Comparison of ENCODE assay signal across 8 cellular contexts in the genomic region with DNA sequence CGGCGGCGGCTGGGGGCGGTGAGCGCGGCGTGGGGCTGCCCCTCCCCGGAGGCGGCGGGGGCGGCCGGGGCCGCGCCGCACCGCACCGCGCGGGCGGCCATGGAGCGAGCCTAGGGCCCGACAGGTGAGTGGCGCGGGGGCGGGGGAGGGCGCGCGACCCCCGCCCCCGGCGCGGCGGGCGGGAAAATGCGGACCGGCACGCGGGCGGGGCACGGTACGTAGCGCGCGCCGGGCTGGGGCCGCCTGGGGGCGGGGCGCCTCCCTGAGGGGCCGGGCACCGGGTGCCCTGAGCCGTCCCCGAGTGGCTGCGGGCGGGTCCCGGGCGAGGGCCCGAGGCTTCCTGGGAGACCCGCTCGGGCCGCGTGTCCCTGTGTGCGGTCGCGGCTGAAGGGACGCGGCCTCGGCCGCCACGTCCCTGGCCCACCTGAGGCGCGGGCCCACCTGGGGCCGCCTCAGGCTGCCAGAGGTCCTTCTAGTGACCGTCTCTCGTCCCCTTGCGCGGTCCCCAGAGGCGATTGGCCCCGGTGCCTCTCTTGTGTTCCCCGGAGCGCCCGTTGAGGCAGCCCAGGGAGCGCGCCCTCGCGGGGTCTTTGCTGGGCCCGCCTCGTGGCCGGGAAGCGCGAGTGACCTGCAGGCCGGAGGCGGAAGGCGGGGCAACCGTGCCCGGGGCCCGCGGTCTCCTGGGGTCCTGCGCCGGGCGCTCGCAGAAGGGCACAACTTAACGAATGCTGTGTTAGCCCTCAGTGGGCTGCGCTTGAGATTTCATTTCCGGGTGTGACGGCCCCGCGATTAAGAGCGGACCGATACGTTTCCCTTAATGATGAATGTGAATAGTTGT. TPM values are rescaled to one million over a fixed set of nuclear protein-coding genes. Genes with fewer than 3 reads are reported as not detected.
A peak's percentile ranks its signal among the peaks of the same experiment; 100 is the strongest.
DNase-seq lines count a peak whose midpoint lies in the region; ATAC-seq, FAIRE-seq and TF ChIP-seq lines count a peak whose summit lies in the region.

No MANE protein-coding gene starts in this region.

- 0% methylated on average over 38 of the region's 110 CpGs; no CpG with 5 or more reads in 1 of the 2 experiments for WGBS in H1 (ENCODE audit: extremely low coverage in 1 of 2, insufficient coverage in 1 of 2, insufficient read length in 1 of 2, insufficient replicate concordance in 2 of 2, low coverage in 1 of 2, low lambda C conversion rate in 2 of 2, missing lambda C conversion rate in 1 of 2), 2 experiments

- TF ChIP-seq POLR2A in H1 (IDR thresholded peaks at IDR 0.05; ENCODE audit: control extremely low read depth in 1 of 2, low read depth in 2 of 2, low read length in 2 of 2), result peak; percentile 54 to 83

- H3K23me2 ChIP-seq in H1 (ENCODE audit: low read depth, low read length), result peaks cover 4% of the 10 kb centered on the region; the same call in 1 of the 2 replicates

- H3K4me2 ChIP-seq in H1 (ENCODE audit: insufficient read depth in 1 of 2, low read depth in 2 of 2, low read length in 2 of 2), result peak overlapping the region; percentile 82 to 85

- no peak for FAIRE-seq in H1 (lab: Jason Lieb, UNC)

- peaks cover 0 to 5% of the 10 kb centered on the region in 2 experiments for H4K20me1 ChIP-seq in H1 (replicated peaks in 1 of 2; ENCODE audit: control insufficient read depth in 1 of 2, insufficient read depth in 2 of 2, low read length in 2 of 2)

- H3K4me3 Mint-ChIP-seq in CD4-positive, CD25-positive, alpha-beta regulatory T cell, result peak overlapping the region; percentile 87 to 95 (median 90)

- H3K27me3 Mint-ChIP-seq in CD4-positive, CD25-positive, alpha-beta regulatory T cell, result no peaks in the 10 kb centered on the region

- H3K56ac ChIP-seq in H1 (replicated peaks; ENCODE audit: insufficient read length, low read depth, low read length), result peak overlapping the region; percentile 88

- peaks cover 30% of the 10 kb centered on the region for H3K4me1 ChIP-seq in CD4-positive, CD25-positive, alpha-beta regulatory T cell (ENCODE audit: control insufficient read depth, insufficient read depth, low read length, poor library complexity, severe bottlenecking)
- H3K4me1 ChIP-seq in H1 (replicated peaks in 1 of 4; ENCODE audit: control insufficient read depth in 3 of 4, insufficient read depth in 4 of 4, low read length in 3 of 4), result peaks cover 0 to 12% (median 6%) of the 10 kb centered on the region in 4 experiments; a peak in 3 of 7 replicates

- no peaks in the 10 kb centered on the region for H3K9me3 Mint-ChIP-seq in CD4-positive, CD25-positive, alpha-beta regulatory T cell

- H2BK5ac ChIP-seq in H1 (ENCODE audit: low read depth, low read length), result peak overlapping the region; percentile 76; the same call in 1 of the 2 replicates

- peak overlapping the region; percentile 84 for H3K4me3 ChIP-seq in CD4-positive, CD25-positive, alpha-beta regulatory T cell (ENCODE audit: low read depth, low read length)
- peak overlapping the region; percentile 74 to 98 (median 86) for H3K4me3 ChIP-seq in H1 (ENCODE audit: extremely low read depth in 1 of 4, insufficient read depth in 2 of 4, low read depth in 3 of 4, low read length in 4 of 4)

- peaks cover 33 to 54% (median 45%) of the 10 kb centered on the region in 4 donors for H3K4me1 Mint-ChIP-seq in CD4-positive, CD25-positive, alpha-beta regulatory T cell

- H3K79me2 ChIP-seq in H1 (ENCODE audit: control insufficient read depth in 1 of 2, insufficient read depth in 2 of 2, low read length in 2 of 2), result peaks cover 0 to 43% of the 10 kb centered on the region in 2 experiments; a peak in 2 of 4 replicates

- H2BK15ac ChIP-seq in H1 (ENCODE audit: low read length), result no peak overlapping the region

- H2AK5ac ChIP-seq in H1 (ENCODE audit: low read depth, low read length), result no peak overlapping the region

- peak overlapping the region; percentile 86 for H4K5ac ChIP-seq in H1 (ENCODE audit: insufficient read length, low read depth, low read length)

- peaks cover 3% of the 10 kb centered on the region for H3K27me3 ChIP-seq in CD4-positive, CD25-positive, alpha-beta regulatory T cell (ENCODE audit: control insufficient read depth, insufficient read depth, low read length)
- H3K27me3 ChIP-seq in H1 (replicated peaks in 1 of 4; ENCODE audit: control insufficient read depth in 3 of 4, extremely low read depth in 1 of 4, insufficient read depth in 3 of 4, low read length in 3 of 4), result no peaks in the 10 kb centered on the region

- H2AFZ ChIP-seq in H1 (ENCODE audit: low read length), result peak overlapping the region; percentile 55; the same call in 1 of the 2 replicates

- H3K27ac Mint-ChIP-seq in CD4-positive, CD25-positive, alpha-beta regulatory T cell, result peak overlapping the region; percentile 50 to 92 (median 72)

- no peak for TF ChIP-seq RAD21 in H1 (IDR thresholded peaks at IDR 0.05 in 1 of 2, conservative IDR thresholded peaks at IDR 0.05 in 1 of 2; ENCODE audit: low read depth in 2 of 2, low read length in 2 of 2)

- H3K14ac ChIP-seq in H1 (ENCODE audit: insufficient read length), result no peak overlapping the region

- H3K9ac ChIP-seq in H1 (replicated peaks in 1 of 4; ENCODE audit: extremely low read depth in 1 of 4, low read depth in 3 of 4, low read length in 3 of 4), result peak overlapping the region; percentile 58 to 88 (median 76)

- H2BK20ac ChIP-seq in H1 (ENCODE audit: low read length), result no peak overlapping the region

- no peak overlapping the region for H2BK120ac ChIP-seq in H1 (replicated peaks; ENCODE audit: low read depth, low read length)

- H3K4ac ChIP-seq in H1 (replicated peaks; ENCODE audit: insufficient read length, low read depth, low read length), result peak overlapping the region; percentile 36

- peak overlapping the region; percentile 32 for H4K91ac ChIP-seq in H1 (replicated peaks; ENCODE audit: insufficient read length, low read length)

- 0 out of 2 replicates have a peak overlapping the region, but pooled peaks have one; percentile 19 for H3K18ac ChIP-seq in H1 (ENCODE audit: extremely low read depth, low read length)

- no peaks in the 10 kb centered on the region for H3K36me3 ChIP-seq in CD4-positive, CD25-positive, alpha-beta regulatory T cell (ENCODE audit: control insufficient read depth, insufficient read depth, low read length)
- H3K36me3 ChIP-seq in H1 (ENCODE audit: control insufficient read depth in 2 of 4, insufficient read depth in 4 of 4, low read length in 3 of 4), result no peaks in the 10 kb centered on the region

- no peaks in the 10 kb centered on the region for H3K79me1 ChIP-seq in H1 (ENCODE audit: low read depth, low read length)

- no peaks in the 10 kb centered on the region for H3K9me3 ChIP-seq in CD4-positive, CD25-positive, alpha-beta regulatory T cell (ENCODE audit: control insufficient read depth in 2 of 2, low read length in 2 of 2)
- no peaks in the 10 kb centered on the region for H3K9me3 ChIP-seq in H1 (ENCODE audit: insufficient read depth in 2 of 2, low read depth in 1 of 2, low read length in 1 of 2)

- peak overlapping the region; percentile 82 for H4K8ac ChIP-seq in H1 (ENCODE audit: extremely low read depth, insufficient read depth, low read length)

- no peak for TF ChIP-seq EP300 in H1 (IDR thresholded peaks at IDR 0.05; ENCODE audit: borderline replicate concordance in 1 of 2, low read depth in 2 of 2, low read length in 2 of 2)

- DNase-seq in CD4-positive, CD25-positive, alpha-beta regulatory T cell, result peak; percentile 69 to 80 (median 75)
- DNase-seq in NCI-H82 (lab: John Stamatoyannopoulos, UW), result peak; percentile 94
- peak; percentile 41 to 43 for DNase-seq in activated CD8-positive, alpha-beta memory T cell treated with anti-CD3 and anti-CD28 coated beads for 4 hours (ENCODE audit: low read depth in 2 of 2)
- peak; percentile 17 to 77 for DNase-seq in H1 (ENCODE audit: low read depth in 1 of 2, low spot score in 2 of 2)
- peak; percentile 63 for DNase-seq in midbrain (lab: John Stamatoyannopoulos, UW)
- peak; percentile 59 to 63 for DNase-seq in stimulated activated CD8-positive, alpha-beta memory T cell treated with anti-CD3 and anti-CD28 coated beads, Interleukin-2, amount 100 ng/mL, for 48 hours (ENCODE audit: low read depth in 2 of 2)

- POLR2A ChIA-PET in H1 (lab: Charles Lee; ENCODE audit: partially characterized antibody), result interaction anchor here (0.9 to 1.1 kb wide), 2 partner anchors 12 to 19 kb away, joined by 3 read pairs; no protein-coding TSS in a partner anchor

- ATAC-seq in CD4-positive, CD25-positive, alpha-beta regulatory T cell (ENCODE audit: low read depth in 2 of 2), result peak; percentile 75 to 79
- ATAC-seq in GM19328 (IDR thresholded peaks at IDR 0.05; ENCODE audit: unreplicated experiment) (peak; percentile 76), HG03457 (IDR thresholded peaks at IDR 0.05; ENCODE audit: unreplicated experiment) (peak; percentile 58)

- no peak overlapping the region for H2BK12ac ChIP-seq in H1 (ENCODE audit: low read depth, low read length)

- peak overlapping the region; percentile 80 for H3K27ac ChIP-seq in CD4-positive, CD25-positive, alpha-beta regulatory T cell (ENCODE audit: insufficient read depth, low read length, poor library complexity, severe bottlenecking)
- H3K27ac ChIP-seq in H1 (ENCODE audit: low read depth, low read length), result peak overlapping the region; percentile 86

- no peaks in the 10 kb centered on the region for H3K36me3 Mint-ChIP-seq in CD4-positive, CD25-positive, alpha-beta regulatory T cell

- TF ChIP-seq CTCF in H1 (IDR thresholded peaks at IDR 0.05; ENCODE audit: control extremely low read depth in 1 of 3, insufficient read depth in 1 of 3, low read depth in 1 of 3, low read length in 3 of 3), result no peak

- CTCF ChIA-PET in H1 (lab: Charles Lee; ENCODE audit: partially characterized antibody), result interaction anchor here (1.7 kb wide), 1 partner anchor 524 kb away, joined by 3 read pairs; no protein-coding TSS in a partner anchor

- no peak overlapping the region for H3K23ac ChIP-seq in H1 (ENCODE audit: insufficient read length)

RNA-seq across cellular contexts. Expression of gene FAM20B, which starts 0.5 kb away (rescaled TPM):
- total RNA-seq in CD4-positive, CD25-positive, alpha-beta regulatory T cell, result 14.1 TPM
- 10 to 100 TPM in 1 of 4 donors, 1 to 10 TPM in 3; 4.2 to 10.1 (median 6.8) TPM for polyA plus RNA-seq in CD4-positive, CD25-positive, alpha-beta regulatory T cell
- total RNA-seq in H1 (2021; fragmentation: NEBNext Ultra II Directional; extraction: Animal tissue kit (Norgen Biotek cat#: 25700)), result 36.3 and 36.6 TPM in 2 replicates
- polyA plus RNA-seq in H1 (2011; rRNA removed), result 6.3 and 8.3 TPM in 2 replicates
- 10.3 TPM for polyA plus RNA-seq in H1 (2011; cell fraction: cytosol; rRNA removed)
- 9.4 TPM for polyA plus RNA-seq in H1 (2011; cell fraction: nucleus; rRNA removed)
- polyA plus RNA-seq in H1 (2012, experiment 1 of 2), result 12.6 to 21.2 TPM (median 13.9 TPM) in 4 replicates
- 2.7 TPM for polyA plus RNA-seq in H1 (2012, experiment 2 of 2)
- 18.2 TPM for polyA plus RNA-seq in H1 (2013, experiment 1 of 2)
- polyA plus RNA-seq in H1 (2013, experiment 2 of 2), result 18.7 TPM
- polyA minus RNA-seq in H1 (2011; rRNA and poly(A)+ RNA removed), result 36.1 and 43.3 TPM in 2 replicates
- polyA minus RNA-seq in H1 (2011; cell fraction: cytosol; rRNA and poly(A)+ RNA removed), result 14.0 TPM
- polyA minus RNA-seq in H1 (2011; cell fraction: nucleus; rRNA and poly(A)+ RNA removed), result 17.0 TPM

RNA-seq across cellular contexts. Expression of gene TOR3A, which starts 55.7 kb away (rescaled TPM):
- total RNA-seq in CD4-positive, CD25-positive, alpha-beta regulatory T cell, result 23.2 TPM
- polyA plus RNA-seq in CD4-positive, CD25-positive, alpha-beta regulatory T cell, result 10 to 100 TPM; 33.7 to 44.9 (median 38.8) TPM
- total RNA-seq in H1 (2021; fragmentation: NEBNext Ultra II Directional; extraction: Animal tissue kit (Norgen Biotek cat#: 25700)), result 19.9 and 21.4 TPM in 2 replicates
- polyA plus RNA-seq in H1 (2011; rRNA removed), result 15.3 and 26.9 TPM in 2 replicates
- 20.4 TPM for polyA plus RNA-seq in H1 (2011; cell fraction: cytosol; rRNA removed)
- polyA plus RNA-seq in H1 (2011; cell fraction: nucleus; rRNA removed), result 32.6 TPM
- polyA plus RNA-seq in H1 (2012, experiment 1 of 2), result 18.0 to 24.6 TPM (median 21.5 TPM) in 4 replicates
- polyA plus RNA-seq in H1 (2012, experiment 2 of 2), result 14.7 TPM
- 15.3 TPM for polyA plus RNA-seq in H1 (2013, experiment 1 of 2)
- polyA plus RNA-seq in H1 (2013, experiment 2 of 2), result 16.1 TPM
- 29.6 and 40.8 TPM in 2 replicates for polyA minus RNA-seq in H1 (2011; rRNA and poly(A)+ RNA removed)
- polyA minus RNA-seq in H1 (2011; cell fraction: cytosol; rRNA and poly(A)+ RNA removed), result 16.9 TPM
- 14.4 TPM for polyA minus RNA-seq in H1 (2011; cell fraction: nucleus; rRNA and poly(A)+ RNA removed)

Comparison
In these comparisons a context has a peak if more than half of its experiments do, and no peak if none do; other contexts are left out.
1. Peak in every context shown above with its lines: DNase-seq, ATAC-seq, H3K4me3 ChIP-seq and H3K27ac ChIP-seq.
2. DNase-seq: peak in every context shown above with its lines; median percentile 94 in NCI-H82; 75 in CD4-positive, CD25-positive, alpha-beta regulatory T cell; 63 in midbrain; 61 in stimulated activated CD8-positive, alpha-beta memory T cell treated with anti-CD3 and anti-CD28 coated beads, Interleukin-2, amount 100 ng/mL, for 48 hours; 47 in H1; 42 in activated CD8-positive, alpha-beta memory T cell treated with anti-CD3 and anti-CD28 coated beads for 4 hours.